Comparison of ENCODE assay signal across 7 cellular contexts in genomic region chr14:68814376-68815287, GRCh38. TPM values are rescaled to one million over a fixed set of nuclear protein-coding genes. Genes with fewer than 3 reads are reported as not detected.
DNase-seq lines count a peak whose midpoint lies in the region; ATAC-seq and TF ChIP-seq lines count a peak whose summit lies in the region.

No MANE protein-coding gene starts in this region.

- peak; percentile 17 to 21 for ATAC-seq in right cardiac atrium

- no peaks in the 10 kb centered on the region for H3K36me3 ChIP-seq in HAP-1 (replicated peaks)
- no peaks in the 10 kb centered on the region for H3K36me3 ChIP-seq in sigmoid colon

- no peak for TF ChIP-seq CTCF in GM10266 (IDR thresholded peaks at IDR 0.05; ENCODE audit: control insufficient read depth, insufficient read depth, low read depth, missing control alignments)
- no peak for TF ChIP-seq CTCF in sigmoid colon (IDR thresholded peaks at IDR 0.05)

- H3K27ac Mint-ChIP-seq in activated naive CD8-positive, alpha-beta T cell treated with anti-CD3 and anti-CD28 coated beads for 36 hours = peak overlapping the region; percentile 96

- TF ChIP-seq POLR2A in sigmoid colon (IDR thresholded peaks at IDR 0.05) = no peak
- TF ChIP-seq POLR2A in erythroblast (IDR thresholded peaks at IDR 0.05; ENCODE audit: low read length) = no peak

- H3K4me1 Mint-ChIP-seq in activated naive CD8-positive, alpha-beta T cell treated with anti-CD3 and anti-CD28 coated beads for 36 hours = peaks cover 62% of the 10 kb centered on the region

- peaks cover 23% of the 10 kb centered on the region for H3K4me1 ChIP-seq in HAP-1
- peaks cover 20% of the 10 kb centered on the region for H3K4me1 ChIP-seq in right cardiac atrium (ENCODE audit: control insufficient read depth, insufficient read depth, low read length)
- peaks cover 0 to 79% (median 68%) of the 10 kb centered on the region in 4 donors for H3K4me1 ChIP-seq in sigmoid colon

- peak overlapping the region; percentile 98 for H3K27ac ChIP-seq in right cardiac atrium (ENCODE audit: low read length)
- peak overlapping the region; percentile 93 to 99 (median 96) for H3K27ac ChIP-seq in sigmoid colon

- DNase-seq in GM10266 (ENCODE audit: extremely low spot score) (peak; percentile 75), HAP-1 (ENCODE audit: low spot score in 2 of 2) (peak; percentile 5 to 67), OCI-M1 (lab: John Stamatoyannopoulos, UW) (peak; percentile 70), right cardiac atrium (peak in 2 of 3 donors; percentile 76 to 80), sigmoid colon (peak; percentile 79), erythroblast (lab: John Stamatoyannopoulos, UW) (no peak)
- peak; percentile 69 for DNase-seq in activated naive CD8-positive, alpha-beta T cell treated with anti-CD3 and anti-CD28 coated beads for 36 hours

- intact Hi-C loops in right cardiac atrium (cut with DNase I) = loop anchor here (5.0 kb wide), 3 partner anchors 422 to 872 kb away; no protein-coding TSS in a partner anchor
- intact Hi-C loops in sigmoid colon (cut with DNase I) = loop anchor here (5.0 to 10.0 kb wide), 3 partner anchors 672 to 927 kb away; no protein-coding TSS in a partner anchor

- H3K36me3 Mint-ChIP-seq in activated naive CD8-positive, alpha-beta T cell treated with anti-CD3 and anti-CD28 coated beads for 36 hours = peaks cover 2% of the 10 kb centered on the region

- H3K27me3 Mint-ChIP-seq in activated naive CD8-positive, alpha-beta T cell treated with anti-CD3 and anti-CD28 coated beads for 36 hours = no peaks in the 10 kb centered on the region

- H3K9me3 Mint-ChIP-seq in activated naive CD8-positive, alpha-beta T cell treated with anti-CD3 and anti-CD28 coated beads for 36 hours = peaks cover 1% of the 10 kb centered on the region

- H3K9me3 ChIP-seq in HAP-1 (no peaks in the 10 kb centered on the region), right cardiac atrium (ENCODE audit: control insufficient read depth, low read length) (no peaks in the 10 kb centered on the region), sigmoid colon (no peaks in the 10 kb centered on the region)

- in situ Hi-C loops in HAP-1 (cut with MboI; ENCODE audit: low sequenced_read_pairs) = loop anchor here (5.0 to 10.0 kb wide), 2 partner anchors 570 to 882 kb away; no protein-coding TSS in a partner anchor

- H3K4me3 Mint-ChIP-seq in activated naive CD8-positive, alpha-beta T cell treated with anti-CD3 and anti-CD28 coated beads for 36 hours = peak overlapping the region; percentile 79

- TF ChIP-seq EP300 in sigmoid colon (IDR thresholded peaks at IDR 0.05) = no peak

- H3K27me3 ChIP-seq in HAP-1 (ENCODE audit: low read depth) (no peaks in the 10 kb centered on the region), right cardiac atrium (ENCODE audit: control insufficient read depth, insufficient read depth) (no peaks in the 10 kb centered on the region), sigmoid colon (no peaks in the 10 kb centered on the region)

- 14% methylated on average over 14 of the region's 14 CpGs for WGBS in right cardiac atrium
- WGBS in sigmoid colon, 2 donors = 10 to 29% methylated on average over 14 of the region's 14 CpGs

- H3K4me3 ChIP-seq in HAP-1 = no peak overlapping the region
- no peak overlapping the region for H3K4me3 ChIP-seq in right cardiac atrium (ENCODE audit: low read length)
- peak overlapping the region in 2 of 4 donors; percentile 29 to 51 for H3K4me3 ChIP-seq in sigmoid colon

RNA-seq across cellular contexts. Expression of gene ZFP36L1, which starts 21.8 kb away (rescaled TPM):
- 10 to 100 TPM; 84.4 to 86.2 TPM for total RNA-seq in activated naive CD8-positive, alpha-beta T cell treated with anti-CD3 and anti-CD28 coated beads for 36 hours
- 100 to 1,000 TPM in 3 of 4 donors, 10 to 100 TPM in 1; 97.4 to 132 (median 117) TPM for total RNA-seq in right cardiac atrium
- polyA plus RNA-seq in right cardiac atrium = 45.2 TPM
- 100 to 1,000 TPM; 217 to 413 (median 239) TPM for total RNA-seq in sigmoid colon
- 100 to 1,000 TPM in 1 of 3 donors, 10 to 100 TPM in 2; 26.6 to 141 (median 52.9) TPM for polyA plus RNA-seq in sigmoid colon

Comparison
In these comparisons a context has a peak if more than half of its experiments do, and no peak if none do; other contexts are left out.
1. DNase-seq: peak in GM10266 (single experiment), HAP-1 (2 of 2), OCI-M1 (single experiment), activated naive CD8-positive, alpha-beta T cell treated with anti-CD3 and anti-CD28 coated beads for 36 hours (single experiment), right cardiac atrium (2 of 3) and sigmoid colon (single experiment); none in erythroblast (0 of 2).